Comparison of ENCODE assay signal across 20 cellular contexts in genomic region chr1:8892026-8892425, GRCh38. TPM values are rescaled to one million over a fixed set of nuclear protein-coding genes. Genes with fewer than 3 reads are reported as not detected.
"Had no signal": no experiment of that assay in that cellular context is flagged by ENCODE, and none has a peak within 500 bp of the region (broad histone marks: within the 10 kb centered on the region; RNA-seq: fewer than 3 reads in every experiment).

No MANE protein-coding gene starts in this region.

- DNase-seq: activated CD4-positive, alpha-beta T cell treated with anti-CD3 and anti-CD28 coated beads, Interleukin-2, amount 50 U/mL, for 1 hour; activated CD8-positive, alpha-beta memory T cell treated with anti-CD3 and anti-CD28 coated beads, Interleukin-2, amount 50 U/mL, for 4 hours; activated naive CD4-positive, alpha-beta T cell treated with anti-CD3 and anti-CD28 coated beads for 36 hours; activated T-cell treated with anti-CD3 and anti-CD28 coated beads, Interleukin-2, amount 50 U/mL, for 4 hours; brain microvascular endothelial cell; central memory CD4-positive, alpha-beta T cell; colonic mucosa; endodermal cell; foreskin melanocyte; head of caudate nucleus; kidney glomerular epithelial cell; left ventricle myocardium superior; naive thymus-derived CD4-positive, alpha-beta T cell; pancreas; spleen; stimulated activated CD4-positive, alpha-beta T cell treated with anti-CD3 and anti-CD28 coated beads, Interleukin-4, amount 100 ng/mL, for 4 hours; T1000; testis had no signal

- H3K27me3 ChIP-seq: brain microvascular endothelial cell, colonic mucosa, pancreas, spleen, testis had no signal

- ATAC-seq: activated CD4-positive, CD25-positive, alpha-beta regulatory T cell treated with anti-CD3 and anti-CD28 coated beads, Interleukin-2, amount 50 U/mL, for 24 hours; activated T-cell treated with anti-CD3 and anti-CD28 coated beads, Interleukin-2, amount 50 U/mL, for 4 hours; left ventricle myocardium superior; naive thymus-derived CD4-positive, alpha-beta T cell; pancreas; stimulated activated memory B cell treated with anti-CD40 and anti-IgM and Interleukin-4, amounts not matched to agents 10 μg/mL and 1 μg/mL and 100 μg/mL, for 72 hours had no signal

- H3K27ac ChIP-seq: brain microvascular endothelial cell, colonic mucosa, pancreas, testis had no signal

- H3K4me3 ChIP-seq: colonic mucosa, pancreas, spleen, testis had no signal

- H3K9me3 ChIP-seq: colonic mucosa, pancreas, spleen, testis had no signal

- H3K36me3 ChIP-seq: brain microvascular endothelial cell, colonic mucosa, pancreas, spleen had no signal

- H3K4me1 ChIP-seq: colonic mucosa had no signal

RNA-seq across cellular contexts. Expression of gene CA6, which starts 53.6 kb away (rescaled TPM):
- polyA plus RNA-seq: pancreas had no signal
